ENCODE assay signal across 19 cellular contexts in the genomic region with DNA sequence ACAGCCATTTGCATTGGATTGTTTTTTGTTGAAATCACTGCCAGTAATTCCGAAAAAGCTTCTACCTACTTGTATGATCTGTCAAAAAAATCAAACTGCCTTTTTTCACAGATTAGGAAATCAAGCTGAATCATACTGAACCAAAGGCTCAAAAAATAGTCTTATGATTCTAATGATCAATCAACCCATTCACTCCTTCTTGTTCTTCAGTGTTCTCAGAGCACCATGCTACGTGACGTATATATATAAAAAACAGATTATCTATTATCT.
"Had no signal": no experiment of that assay in that cellular context is flagged by ENCODE, and none has a peak within 500 bp of the region (broad histone marks: within the 10 kb centered on the region; RNA-seq: fewer than 3 reads in every experiment).

No MANE protein-coding gene starts in this region.

- H3K4me3 Mint-ChIP-seq: memory B cell; natural killer cell treated with Interleukin-12 subunit alpha and Interleukin-12 subunit beta and Interleukin-15 and Interleukin-18, amount 100 ng/mL, for 72 hours had no signal

- H3K4me3 ChIP-seq: heart right ventricle, psoas muscle, sigmoid colon, skin epidermis, stomach, suprapubic skin, tibial nerve had no signal

- H3K27ac ChIP-seq: heart right ventricle, neutrophil, psoas muscle, sigmoid colon, skin epidermis, stomach, suprapubic skin, tibial nerve had no signal

- H3K27ac Mint-ChIP-seq: memory B cell; natural killer cell treated with Interleukin-12 subunit alpha and Interleukin-12 subunit beta and Interleukin-15 and Interleukin-18, amount 100 ng/mL, for 72 hours had no signal

- H3K9me3 ChIP-seq: heart right ventricle, neutrophil, psoas muscle, sigmoid colon, stomach, suprapubic skin, tibial nerve had no signal

- H3K9me3 Mint-ChIP-seq: memory B cell had no signal

- H3K27me3 ChIP-seq: heart right ventricle, neutrophil, sigmoid colon, stomach, suprapubic skin, tibial nerve had no signal

- H3K4me1 ChIP-seq: psoas muscle, suprapubic skin had no signal

- H3K4me1 Mint-ChIP-seq: memory B cell had no signal

- DNase-seq: central memory CD4-positive, alpha-beta T cell; cortex of kidney; effector memory CD4-positive, alpha-beta T cell; heart right ventricle; hypothalamus; kidney glomerular epithelial cell; midbrain; psoas muscle; sigmoid colon; stimulated activated CD4-positive, alpha-beta T cell treated with anti-CD3 and anti-CD28 coated beads, Interleukin-2, amount 100 ng/mL, for 24 hours; stimulated activated naive CD4-positive, alpha-beta T cell; stomach had no signal

- H3K36me3 Mint-ChIP-seq: memory B cell; natural killer cell treated with Interleukin-12 subunit alpha and Interleukin-12 subunit beta and Interleukin-15 and Interleukin-18, amount 100 ng/mL, for 72 hours had no signal

- H3K36me3 ChIP-seq: heart right ventricle, neutrophil, sigmoid colon, stomach, suprapubic skin, tibial nerve had no signal

- H3K27me3 Mint-ChIP-seq: memory B cell; natural killer cell treated with Interleukin-12 subunit alpha and Interleukin-12 subunit beta and Interleukin-15 and Interleukin-18, amount 100 ng/mL, for 72 hours had no signal

- ATAC-seq: esophagus mucosa; heart right ventricle; natural killer cell treated with Interleukin-12 subunit alpha and Interleukin-12 subunit beta and Interleukin-15 and Interleukin-18, amount 100 ng/mL, for 72 hours; psoas muscle had no signal
